ENCODE assay signal across 16 cellular contexts in genomic region chr3:172536505-172536904, GRCh38. TPM values are rescaled to one million over a fixed set of nuclear protein-coding genes. Genes with fewer than 3 reads are reported as not detected.
DNase-seq lines count a peak whose midpoint lies in the region; ATAC-seq, FAIRE-seq and TF ChIP-seq lines count a peak whose summit lies in the region.
"Had no signal": no experiment of that assay in that cellular context is flagged by ENCODE, and none has a peak within 500 bp of the region (broad histone marks: within the 10 kb centered on the region; RNA-seq: fewer than 3 reads in every experiment).

No MANE protein-coding gene starts in this region.

- no peak overlapping the region for H2AFZ ChIP-seq in HepG2 (ENCODE audit: low read length)

- no peaks in the 10 kb centered on the region for H3K27me3 ChIP-seq in HepG2 (ENCODE audit: control insufficient read depth in 1 of 2, insufficient read depth in 2 of 2, low read length in 2 of 2)
- H3K27me3 ChIP-seq in right lobe of liver: no peaks in the 10 kb centered on the region
- H3K27me3 ChIP-seq in left lung: no peaks in the 10 kb centered on the region
- H3K27me3 ChIP-seq: cardiac muscle cell had no signal

- no peak for TF ChIP-seq RAD21 in HepG2 (CRISPR knock-in tag; IDR thresholded peaks at IDR 0.05)

- H3K9me3 Mint-ChIP-seq in activated T-helper 1 cell treated with anti-CD3 and anti-CD28 coated beads, Interleukin-12 subunit alpha, Interleukin-12 subunit beta, Interleukin-2, Interleukin-4 antibody, amounts not matched to agents 30 ng/mL and 10 ng/mL and 1 ng/mL, durations not matched to agents 14 hours and 24 hours and 36 hours: no peaks in the 10 kb centered on the region
- H3K9me3 Mint-ChIP-seq: stimulated activated naive B cell treated with anti-CD40 and anti-IgM and Interleukin-4, amounts not matched to agents 10 μg/mL and 1 μg/mL and 100 μg/mL, for 72 hours had no signal

- POLR2A ChIA-PET in HepG2 (lab: Yijun Ruan, JAX): no interaction called here

- H3K4me1 Mint-ChIP-seq in activated T-helper 1 cell treated with anti-CD3 and anti-CD28 coated beads, Interleukin-12 subunit alpha, Interleukin-12 subunit beta, Interleukin-2, Interleukin-4 antibody, amounts not matched to agents 30 ng/mL and 10 ng/mL and 1 ng/mL, durations not matched to agents 14 hours and 24 hours and 36 hours (ENCODE audit: low read depth): peaks cover 68% of the 10 kb centered on the region

- no peaks in the 10 kb centered on the region for H3K27me3 Mint-ChIP-seq in activated T-helper 1 cell treated with anti-CD3 and anti-CD28 coated beads, Interleukin-12 subunit alpha, Interleukin-12 subunit beta, Interleukin-2, Interleukin-4 antibody, amounts not matched to agents 30 ng/mL and 10 ng/mL and 1 ng/mL, durations not matched to agents 14 hours and 24 hours and 36 hours (ENCODE audit: insufficient read depth)
- H3K27me3 Mint-ChIP-seq: stimulated activated naive B cell treated with anti-CD40 and anti-IgM and Interleukin-4, amounts not matched to agents 10 μg/mL and 1 μg/mL and 100 μg/mL, for 72 hours had no signal

- no peak overlapping the region for H3K4me2 ChIP-seq in HepG2 (ENCODE audit: low read depth, low read length)

- H3K27ac Mint-ChIP-seq in activated T-helper 1 cell treated with anti-CD3 and anti-CD28 coated beads, Interleukin-12 subunit alpha, Interleukin-12 subunit beta, Interleukin-2, Interleukin-4 antibody, amounts not matched to agents 30 ng/mL and 10 ng/mL and 1 ng/mL, durations not matched to agents 14 hours and 24 hours and 36 hours: peak overlapping the region; percentile 95
- H3K27ac Mint-ChIP-seq: stimulated activated naive B cell treated with anti-CD40 and anti-IgM and Interleukin-4, amounts not matched to agents 10 μg/mL and 1 μg/mL and 100 μg/mL, for 72 hours had no signal

- H3K9me3 ChIP-seq in HepG2 (ENCODE audit: low read length) (peaks cover 6% of the 10 kb centered on the region; the same call in 1 of the 2 replicates), right lobe of liver (no peaks in the 10 kb centered on the region), left lung (no peaks in the 10 kb centered on the region)

- no peak overlapping the region for H3K27ac ChIP-seq in HepG2 (ENCODE audit: extremely low read length, insufficient read depth, low read length)
- H3K27ac ChIP-seq in right lobe of liver: no peak overlapping the region
- H3K27ac ChIP-seq in left lung: peak overlapping the region; percentile 35 to 56
- H3K27ac ChIP-seq: cardiac muscle cell had no signal

- DNase-seq in HepG2 (ENCODE audit: low spot score) (no peak), right lobe of liver (no peak), left lung (no peak), HUDEP-2 (lab: John Stamatoyannopoulos, UW; ENCODE audit: unreplicated experiment in 76 of 76) (no peak), amygdala (lab: John Stamatoyannopoulos, UW) (no peak), NCI-H146 (lab: John Stamatoyannopoulos, UW) (no peak)
- DNase-seq in activated T-helper 1 cell treated with anti-CD3 and anti-CD28 coated beads, Interleukin-12 subunit alpha, Interleukin-12 subunit beta, Interleukin-2, Interleukin-4 antibody, amounts not matched to agents 30 ng/mL and 10 ng/mL and 1 ng/mL, durations not matched to agents 14 hours and 24 hours and 36 hours (ENCODE audit: low spot score): no peak
- no peak for DNase-seq in activated CD4-positive, CD25-positive, alpha-beta regulatory T cell treated with anti-CD3 and anti-CD28 coated beads, Interleukin-2, amount 50 U/mL, for 72 hours
- DNase-seq: H7; Right ventricle myocardium superior; stimulated activated CD4-positive, alpha-beta T cell treated with anti-CD3 and anti-CD28 coated beads, Interleukin-1b, Interleukin-23, amount 100 ng/mL, for 48 hours; stimulated activated naive B cell treated with anti-CD40 and anti-IgM and Interleukin-4, amounts not matched to agents 10 μg/mL and 1 μg/mL and 100 μg/mL, for 72 hours had no signal

- BruUV-seq in HepG2 (replicated peaks; lab: Mats Ljungman, UMichigan): no TSS peak

- TF ChIP-seq CTCF in HepG2 (CRISPR knock-in tag; IDR thresholded peaks at IDR 0.05) (no peak), right lobe of liver (IDR thresholded peaks at IDR 0.05) (no peak), left lung (IDR thresholded peaks at IDR 0.05) (no peak)

- H3K79me2 ChIP-seq in HepG2 (ENCODE audit: insufficient read depth, low read length): no peaks in the 10 kb centered on the region

- WGBS in HepG2 (ENCODE audit: low lambda C conversion rate): 70% methylated on average over 1 of the region's 1 CpG
- 100% methylated on average over 1 of the region's 1 CpG for WGBS in right lobe of liver (ENCODE audit: insufficient coverage, low coverage, low lambda C conversion rate, missing lambda C conversion rate)

- no peak; the same call in 2 of the 3 replicates for ATAC-seq in HepG2
- ATAC-seq in right lobe of liver: no peak
- ATAC-seq in left lung: peak; percentile 86

- H3K36me3 ChIP-seq in HepG2 (replicated peaks in 1 of 2; ENCODE audit: control insufficient read depth in 1 of 2, insufficient read depth in 2 of 2, low read length in 2 of 2) (no peaks in the 10 kb centered on the region), right lobe of liver (no peaks in the 10 kb centered on the region), left lung (no peaks in the 10 kb centered on the region)
- H3K36me3 ChIP-seq: cardiac muscle cell had no signal

- H4K20me1 ChIP-seq in HepG2 (ENCODE audit: insufficient read depth, low read length): no peaks in the 10 kb centered on the region

- H3K4me1 ChIP-seq in HepG2 (ENCODE audit: insufficient read depth, low read length) (peaks cover 33% of the 10 kb centered on the region), right lobe of liver (peaks cover 0 to 21% (median under 1%) of the 10 kb centered on the region in 4 donors), left lung (peaks cover 6 to 37% of the 10 kb centered on the region in 2 donors)

- intact Hi-C loops in HepG2 (cut with micrococcal nuclease; ENCODE audit: unreplicated experiment): no loop called here
- intact Hi-C loops in right lobe of liver (cut with DNase I): no loop called here
- intact Hi-C loops in activated T-helper 1 cell treated with anti-CD3 and anti-CD28 coated beads, Interleukin-12 subunit alpha, Interleukin-12 subunit beta, Interleukin-2, Interleukin-4 antibody, amounts not matched to agents 30 ng/mL and 10 ng/mL and 1 ng/mL, durations not matched to agents 14 hours and 24 hours and 36 hours (cut with micrococcal nuclease): loop anchor here (2.0 kb wide), 1 partner anchor 14 kb away; the partner anchor contains the start of gene TNFSF10
- intact Hi-C loops in left lung (cut with DNase I): no loop called here

- peaks cover 8% of the 10 kb centered on the region for H3K36me3 Mint-ChIP-seq in activated T-helper 1 cell treated with anti-CD3 and anti-CD28 coated beads, Interleukin-12 subunit alpha, Interleukin-12 subunit beta, Interleukin-2, Interleukin-4 antibody, amounts not matched to agents 30 ng/mL and 10 ng/mL and 1 ng/mL, durations not matched to agents 14 hours and 24 hours and 36 hours (ENCODE audit: low read depth)
- H3K36me3 Mint-ChIP-seq: stimulated activated naive B cell treated with anti-CD40 and anti-IgM and Interleukin-4, amounts not matched to agents 10 μg/mL and 1 μg/mL and 100 μg/mL, for 72 hours had no signal

- CTCF ChIA-PET in HepG2 (lab: Yijun Ruan, JAX; ENCODE audit: low intra/inter-chr PET ratio, low total read pairs): no interaction called here

- no peak overlapping the region for H3K4me3 ChIP-seq in HepG2 (replicated peaks in 1 of 3; ENCODE audit: insufficient read depth in 1 of 3, low read depth in 2 of 3, low read length in 3 of 3)
- H3K4me3 ChIP-seq in right lobe of liver: no peak overlapping the region
- no peak overlapping the region for H3K4me3 ChIP-seq in left lung
- H3K4me3 ChIP-seq: cardiac muscle cell had no signal

- in situ Hi-C loops in HepG2 (cut with HindIII; ENCODE audit: extremely low pct_ligation_motif_present, low pct_unique_long_range_greater_than_20kb): no loop called here

- no peak for TF ChIP-seq POLR2A in HepG2 (IDR thresholded peaks at IDR 0.05; ENCODE audit: insufficient read depth in 1 of 2, low read depth in 2 of 2, low read length in 2 of 2)
- no peak for TF ChIP-seq POLR2A in right lobe of liver (IDR thresholded peaks at IDR 0.05)

- no peak for TF ChIP-seq EP300 in HepG2 (IDR thresholded peaks at IDR 0.05; ENCODE audit: low read depth in 2 of 2, low read length in 2 of 2)
- no peak for TF ChIP-seq EP300 in HepG2 (CRISPR knock-in tag; IDR thresholded peaks at IDR 0.05; ENCODE audit: borderline replicate concordance)

- peak overlapping the region; percentile 62 for H3K4me3 Mint-ChIP-seq in activated T-helper 1 cell treated with anti-CD3 and anti-CD28 coated beads, Interleukin-12 subunit alpha, Interleukin-12 subunit beta, Interleukin-2, Interleukin-4 antibody, amounts not matched to agents 30 ng/mL and 10 ng/mL and 1 ng/mL, durations not matched to agents 14 hours and 24 hours and 36 hours
- H3K4me3 Mint-ChIP-seq: stimulated activated naive B cell treated with anti-CD40 and anti-IgM and Interleukin-4, amounts not matched to agents 10 μg/mL and 1 μg/mL and 100 μg/mL, for 72 hours had no signal

- no peak for FAIRE-seq in HepG2 (lab: Jason Lieb, UNC)
- FAIRE-seq: GM18507 had no signal

- no peak overlapping the region for H3K9ac ChIP-seq in HepG2 (ENCODE audit: insufficient read depth, low read depth, low read length)

RNA-seq across cellular contexts. Expression of gene TNFSF10, which starts 13.3 kb away (rescaled TPM):
- total RNA-seq in HepG2 (2016; rRNA removed; fragmentation: Illumina TruSeq; extraction: Trizol): 5.3 and 8.4 TPM in 2 replicates
- total RNA-seq in HepG2 (2016; cell fraction: cytosol; rRNA removed; fragmentation: Illumina TruSeq; extraction: Trizol; ENCODE audit: low read depth): 1.4 and 1.9 TPM in 2 replicates
- total RNA-seq in HepG2 (2016; cell fraction: insoluble cytoplasmic fraction; rRNA removed; fragmentation: Illumina TruSeq; extraction: Trizol): 6.3 and 9.1 TPM in 2 replicates
- total RNA-seq in HepG2 (2016; cell fraction: membrane; rRNA removed; fragmentation: Illumina TruSeq; extraction: Trizol): 2.8 and 4.1 TPM in 2 replicates
- total RNA-seq in HepG2 (2016; cell fraction: nucleus; rRNA removed; fragmentation: Illumina TruSeq; extraction: Trizol): 6.0 and 7.6 TPM in 2 replicates
- 9.9 and 20.3 TPM in 2 replicates for polyA plus RNA-seq in HepG2 (2011; rRNA removed)
- polyA plus RNA-seq in HepG2 (2011; cell fraction: cytosol; rRNA removed): 7.7 and 20.5 TPM in 2 replicates
- polyA plus RNA-seq in HepG2 (2011; cell fraction: nucleus; rRNA removed): 1.8 and 3.8 TPM in 2 replicates
- 30.8 and 49.4 TPM in 2 replicates for polyA plus RNA-seq in HepG2 (2012)
- polyA plus RNA-seq in HepG2 (2016; cell fraction: cytosol; fragmentation: Illumina TruSeq; extraction: Trizol; ENCODE audit: low read depth): 1.2 and 1.3 TPM in 2 replicates
- 5.5 and 5.7 TPM in 2 replicates for polyA plus RNA-seq in HepG2 (2016; cell fraction: insoluble cytoplasmic fraction; fragmentation: Illumina TruSeq; extraction: Trizol; ENCODE audit: low read depth)
- polyA plus RNA-seq in HepG2 (2016; cell fraction: membrane; fragmentation: Illumina TruSeq; extraction: Trizol; ENCODE audit: low read depth): 1.5 and 2.5 TPM in 2 replicates
- polyA plus RNA-seq in HepG2 (2016; cell fraction: nucleus; fragmentation: Illumina TruSeq; extraction: Trizol; ENCODE audit: insufficient read depth, low read depth): 9.4 and 10.5 TPM in 2 replicates
- polyA minus RNA-seq in HepG2 (2011; rRNA and poly(A)+ RNA removed; ENCODE audit: low replicate concordance): 1.5 and 11.8 TPM in 2 replicates
- 2.1 and 6.0 TPM in 2 replicates for polyA minus RNA-seq in HepG2 (2011; cell fraction: cytosol; rRNA and poly(A)+ RNA removed)
- polyA minus RNA-seq in HepG2 (2011; cell fraction: nucleus; rRNA and poly(A)+ RNA removed): 5.4 and 9.8 TPM in 2 replicates
- 10 to 100 TPM; 12.9 to 57.6 (median 40.0) TPM for total RNA-seq in right lobe of liver
- total RNA-seq in activated T-helper 1 cell treated with anti-CD3 and anti-CD28 coated beads, Interleukin-12 subunit alpha, Interleukin-12 subunit beta, Interleukin-2, Interleukin-4 antibody, amounts not matched to agents 30 ng/mL and 10 ng/mL and 1 ng/mL, durations not matched to agents 14 hours and 24 hours and 36 hours: 119 and 123 TPM in 2 replicates
- 10 to 100 TPM; 52.2 to 95.2 TPM for total RNA-seq in left lung
- total RNA-seq: cardiac muscle cell, H7, HT1080 had no signal
- polyA plus RNA-seq: BJ, cardiac muscle cell had no signal

Comparison
In these comparisons a context has a peak if more than half of its experiments do, and no peak if none do; other contexts are left out.
1. H3K27ac ChIP-seq: peak in left lung (2 of 2); none in HepG2 (single experiment) and right lobe of liver (0 of 3).